22 cellular contexts compared by ENCODE assay signal in the genomic region with DNA sequence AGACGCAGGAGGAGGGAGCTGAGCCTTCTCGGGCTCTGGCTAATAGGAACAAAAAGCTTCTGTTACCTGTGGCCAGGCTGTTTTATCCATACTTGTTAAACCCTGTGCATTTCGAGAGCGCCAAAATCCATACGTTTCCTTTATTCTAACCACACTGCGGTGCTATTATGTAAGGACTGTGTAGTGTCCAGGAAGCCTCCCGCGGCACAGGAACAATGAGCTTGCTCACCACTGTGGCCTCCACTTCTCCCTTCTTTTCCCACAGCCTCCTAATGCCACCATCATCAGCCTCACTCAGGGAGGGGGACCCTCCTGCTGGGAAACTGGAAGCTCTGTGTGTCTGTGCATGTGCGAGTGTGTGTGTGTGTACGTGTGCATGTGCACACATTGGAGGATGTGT.
"Had no signal": no experiment of that assay in that cellular context is flagged by ENCODE, and none has a peak within 500 bp of the region (broad histone marks: within the 10 kb centered on the region; RNA-seq: fewer than 3 reads in every experiment).

No MANE protein-coding gene starts in this region.

- H3K9me3 ChIP-seq: esophagus squamous epithelium, lower lobe of right lung, testis, tibial artery had no signal

- H3K4me1 Mint-ChIP-seq: stimulated activated memory B cell treated with anti-CD40 and anti-IgM and Interleukin-4, amounts not matched to agents 10 μg/mL and 1 μg/mL and 100 μg/mL, for 72 hours had no signal

- H3K27me3 ChIP-seq: esophagus squamous epithelium, testis, tibial artery had no signal

- DNase-seq: cortex of kidney; effector memory CD8-positive, alpha-beta T cell; erythroblast; esophagus squamous epithelium; foreskin melanocyte; hypothalamus; left ventricle myocardium superior; lower lobe of right lung; naive thymus-derived CD8-positive, alpha-beta T cell; stimulated activated CD4-positive, alpha-beta T cell treated with anti-CD3 and anti-CD28 coated beads, Interleukin-2, amount 100 ng/mL, for 24 hours; stimulated activated CD4-positive, alpha-beta T cell treated with anti-CD3 and anti-CD28 coated beads, Interleukin-4, amount 100 ng/mL, for 24 hours; stimulated activated naive CD8-positive, alpha-beta T cell treated with anti-CD3 and anti-CD28 coated beads, Interleukin-15, Interleukin-2, amounts not matched to agents 100 U/mL and 50 U/mL, for 24 hours; substantia nigra; testis; tibial artery had no signal

- H3K4me3 Mint-ChIP-seq: effector memory CD8-positive, alpha-beta T cell; naive thymus-derived CD8-positive, alpha-beta T cell; neural crest cell; stimulated activated memory B cell treated with anti-CD40 and anti-IgM and Interleukin-4, amounts not matched to agents 10 μg/mL and 1 μg/mL and 100 μg/mL, for 72 hours; type B pancreatic cell had no signal

- H3K4me1 ChIP-seq: esophagus squamous epithelium, lower lobe of right lung, testis, tibial artery had no signal

- H3K27ac Mint-ChIP-seq: effector memory CD8-positive, alpha-beta T cell; naive thymus-derived CD8-positive, alpha-beta T cell; progenitor cell of endocrine pancreas; stimulated activated memory B cell treated with anti-CD40 and anti-IgM and Interleukin-4, amounts not matched to agents 10 μg/mL and 1 μg/mL and 100 μg/mL, for 72 hours; type B pancreatic cell had no signal

- H3K36me3 Mint-ChIP-seq: naive thymus-derived CD8-positive, alpha-beta T cell; stimulated activated memory B cell treated with anti-CD40 and anti-IgM and Interleukin-4, amounts not matched to agents 10 μg/mL and 1 μg/mL and 100 μg/mL, for 72 hours; type B pancreatic cell had no signal

- H3K27ac ChIP-seq: esophagus squamous epithelium, lower lobe of right lung, parathyroid adenoma, testis, tibial artery had no signal

- H3K9me3 Mint-ChIP-seq: naive thymus-derived CD8-positive, alpha-beta T cell; neural crest cell had no signal

- H3K4me3 ChIP-seq: esophagus squamous epithelium, lower lobe of right lung, smooth muscle cell, testis, tibial artery had no signal

- ATAC-seq: effector memory CD8-positive, alpha-beta T cell; left ventricle myocardium superior; lower lobe of right lung; naive thymus-derived CD8-positive, alpha-beta T cell; sciatic nerve; stimulated activated memory B cell treated with anti-CD40 and anti-IgM and Interleukin-4, amounts not matched to agents 10 μg/mL and 1 μg/mL and 100 μg/mL, for 72 hours had no signal
